In genomic region chr5:151101746-151102145, GRCh38 we compare ENCODE assay signal across 16 cellular contexts. TPM values are rescaled to one million over a fixed set of nuclear protein-coding genes. Genes with fewer than 3 reads are reported as not detected.
DNase-seq lines count a peak whose midpoint lies in the region; ATAC-seq and FAIRE-seq lines count a peak whose summit lies in the region.
"Had no signal": no experiment of that assay in that cellular context is flagged by ENCODE, and none has a peak within 500 bp of the region (broad histone marks: within the 10 kb centered on the region; RNA-seq: fewer than 3 reads in every experiment).

No MANE protein-coding gene starts in this region.

- WGBS in GM23248 (ENCODE audit: low coverage in 1 of 2, low lambda C conversion rate in 2 of 2, missing lambda C conversion rate in 2 of 2), 2 experiments, result 89 to 90% methylated on average over 4 of the region's 4 CpGs

- peaks cover 60% of the 10 kb centered on the region for H3F3A ChIP-seq in GM23248 (ENCODE audit: insufficient read depth)

- no peak for ATAC-seq in activated T-cell treated with anti-CD3 and anti-CD28 coated beads, Interleukin-2, amount 50 U/mL, for 72 hours (replicated peaks in 1 of 2)
- ATAC-seq in activated naive CD8-positive, alpha-beta T cell treated with anti-CD3 and anti-CD28 coated beads, Interleukin-2, amount 10 ng/mL, durations not matched to agents 7 days and 5 days (ENCODE audit: low read depth), result no peak
- no peak for ATAC-seq in memory B cell (ENCODE audit: low read depth)
- no peak for ATAC-seq in stimulated activated naive B cell treated with anti-CD40 and anti-IgM and Interleukin-4, amounts not matched to agents 10 μg/mL and 1 μg/mL and 100 μg/mL, for 72 hours (replicated peaks)
- ATAC-seq: activated naive CD4-positive, alpha-beta T cell treated with anti-CD3 and anti-CD28 coated beads, Interleukin-2, amount 50 U/mL, for 72 hours had no signal

- H3K4me2 ChIP-seq in GM23248 (ENCODE audit: unreplicated experiment), result no peak overlapping the region

- H3K4me3 Mint-ChIP-seq in activated T-cell treated with anti-CD3 and anti-CD28 coated beads, Interleukin-2, amount 50 U/mL, for 72 hours, result no peak overlapping the region
- no peak overlapping the region for H3K4me3 Mint-ChIP-seq in activated naive CD8-positive, alpha-beta T cell treated with anti-CD3 and anti-CD28 coated beads, Interleukin-2, amount 10 ng/mL, durations not matched to agents 7 days and 5 days
- no peak overlapping the region for H3K4me3 Mint-ChIP-seq in memory B cell
- H3K4me3 Mint-ChIP-seq in stimulated activated naive B cell treated with anti-CD40 and anti-IgM and Interleukin-4, amounts not matched to agents 10 μg/mL and 1 μg/mL and 100 μg/mL, for 72 hours, result peak overlapping the region in 1 of 2 donors; percentile 12

- no peaks in the 10 kb centered on the region for H3K9me3 Mint-ChIP-seq in activated T-cell treated with anti-CD3 and anti-CD28 coated beads, Interleukin-2, amount 50 U/mL, for 72 hours
- H3K9me3 Mint-ChIP-seq in activated naive CD8-positive, alpha-beta T cell treated with anti-CD3 and anti-CD28 coated beads, Interleukin-2, amount 10 ng/mL, durations not matched to agents 7 days and 5 days, result no peaks in the 10 kb centered on the region
- H3K9me3 Mint-ChIP-seq in memory B cell, result no peaks in the 10 kb centered on the region
- H3K9me3 Mint-ChIP-seq in stimulated activated naive B cell treated with anti-CD40 and anti-IgM and Interleukin-4, amounts not matched to agents 10 μg/mL and 1 μg/mL and 100 μg/mL, for 72 hours, result no peaks in the 10 kb centered on the region
- H3K9me3 Mint-ChIP-seq: activated naive CD4-positive, alpha-beta T cell treated with anti-CD3 and anti-CD28 coated beads, Interleukin-2, amount 50 U/mL, for 72 hours had no signal

- peaks cover 38% of the 10 kb centered on the region for H3K4me1 Mint-ChIP-seq in activated T-cell treated with anti-CD3 and anti-CD28 coated beads, Interleukin-2, amount 50 U/mL, for 72 hours (ENCODE audit: low read depth)
- peaks cover 47% of the 10 kb centered on the region for H3K4me1 Mint-ChIP-seq in activated naive CD8-positive, alpha-beta T cell treated with anti-CD3 and anti-CD28 coated beads, Interleukin-2, amount 10 ng/mL, durations not matched to agents 7 days and 5 days
- H3K4me1 Mint-ChIP-seq in memory B cell, result peaks cover 28% of the 10 kb centered on the region
- H3K4me1 Mint-ChIP-seq in stimulated activated naive B cell treated with anti-CD40 and anti-IgM and Interleukin-4, amounts not matched to agents 10 μg/mL and 1 μg/mL and 100 μg/mL, for 72 hours, result peaks cover 62 to 73% of the 10 kb centered on the region in 2 donors

- peaks cover 10 to 20% of the 10 kb centered on the region in 2 donors for H3K36me3 Mint-ChIP-seq in activated T-cell treated with anti-CD3 and anti-CD28 coated beads, Interleukin-2, amount 50 U/mL, for 72 hours (ENCODE audit: insufficient read depth in 2 of 2)
- peaks cover 55% of the 10 kb centered on the region for H3K36me3 Mint-ChIP-seq in activated naive CD8-positive, alpha-beta T cell treated with anti-CD3 and anti-CD28 coated beads, Interleukin-2, amount 10 ng/mL, durations not matched to agents 7 days and 5 days
- peaks cover 40% of the 10 kb centered on the region for H3K36me3 Mint-ChIP-seq in memory B cell
- H3K36me3 Mint-ChIP-seq in stimulated activated naive B cell treated with anti-CD40 and anti-IgM and Interleukin-4, amounts not matched to agents 10 μg/mL and 1 μg/mL and 100 μg/mL, for 72 hours, result peaks cover 67 to 74% of the 10 kb centered on the region in 2 donors

- in situ Hi-C loops in GM23248 (cut with MboI), result no loop called here

- POLR2A ChIA-PET in activated naive CD8-positive, alpha-beta T cell treated with anti-CD3 and anti-CD28 coated beads, Interleukin-2, amount 10 ng/mL, durations not matched to agents 7 days and 5 days (lab: Charles Lee), result no interaction called here

- H3K27me3 Mint-ChIP-seq in activated T-cell treated with anti-CD3 and anti-CD28 coated beads, Interleukin-2, amount 50 U/mL, for 72 hours (ENCODE audit: low read depth), result no peaks in the 10 kb centered on the region
- H3K27me3 Mint-ChIP-seq in activated naive CD8-positive, alpha-beta T cell treated with anti-CD3 and anti-CD28 coated beads, Interleukin-2, amount 10 ng/mL, durations not matched to agents 7 days and 5 days, result no peaks in the 10 kb centered on the region
- no peaks in the 10 kb centered on the region for H3K27me3 Mint-ChIP-seq in memory B cell
- H3K27me3 Mint-ChIP-seq in stimulated activated naive B cell treated with anti-CD40 and anti-IgM and Interleukin-4, amounts not matched to agents 10 μg/mL and 1 μg/mL and 100 μg/mL, for 72 hours, result no peaks in the 10 kb centered on the region

- H4K20me1 ChIP-seq in GM23248 (ENCODE audit: insufficient read depth), result no peaks in the 10 kb centered on the region

- no peak overlapping the region for H3K4me3 ChIP-seq in GM23248
- H3K4me3 ChIP-seq: SK-N-MC, testis had no signal

- peak overlapping the region; percentile 27 for H3K27ac Mint-ChIP-seq in activated T-cell treated with anti-CD3 and anti-CD28 coated beads, Interleukin-2, amount 50 U/mL, for 72 hours
- peak overlapping the region; percentile 64 for H3K27ac Mint-ChIP-seq in activated naive CD8-positive, alpha-beta T cell treated with anti-CD3 and anti-CD28 coated beads, Interleukin-2, amount 10 ng/mL, durations not matched to agents 7 days and 5 days
- peak overlapping the region; percentile 85 for H3K27ac Mint-ChIP-seq in memory B cell
- peak overlapping the region; percentile 89 for H3K27ac Mint-ChIP-seq in stimulated activated naive B cell treated with anti-CD40 and anti-IgM and Interleukin-4, amounts not matched to agents 10 μg/mL and 1 μg/mL and 100 μg/mL, for 72 hours

- peaks cover 32% of the 10 kb centered on the region; the same call in 1 of the 2 replicates for H3K36me3 ChIP-seq in GM23248 (ENCODE audit: low read depth)

- DNase-seq in activated T-cell treated with anti-CD3 and anti-CD28 coated beads, Interleukin-2, amount 50 U/mL, for 72 hours, result no peak
- DNase-seq in activated T-cell treated with anti-CD3 and anti-CD28 coated beads for 4 hours (no peak), memory B cell (ENCODE audit: low spot score in 2 of 2) (no peak), hypothalamus (lab: John Stamatoyannopoulos, UW) (no peak), GM23248 (no peak), urothelium cell line (ENCODE audit: low spot score) (no peak)
- DNase-seq in activated naive CD8-positive, alpha-beta T cell treated with anti-CD3 and anti-CD28 coated beads, Interleukin-2, amount 10 ng/mL, durations not matched to agents 7 days and 5 days, result no peak
- DNase-seq in stimulated activated naive B cell treated with anti-CD40 and anti-IgM and Interleukin-4, amounts not matched to agents 10 μg/mL and 1 μg/mL and 100 μg/mL, for 72 hours, result no peak
- DNase-seq: cerebellar nuclear complex, midbrain, NCI-H1436 treated with DMSO at 0.1 percent for 48 hours, NCI-H446, testis had no signal

- no peaks in the 10 kb centered on the region for H3K9me3 ChIP-seq in GM23248 (ENCODE audit: low read depth)
- H3K9me3 ChIP-seq: testis had no signal

- no peaks in the 10 kb centered on the region for H3K79me2 ChIP-seq in GM23248 (ENCODE audit: insufficient read depth)

- H3K9me2 ChIP-seq in GM23248 (ENCODE audit: insufficient read depth), result no peaks in the 10 kb centered on the region

- H3K4me1 ChIP-seq in GM23248 (ENCODE audit: insufficient read depth), result peaks cover 9% of the 10 kb centered on the region; the same call in 1 of the 2 replicates

- H3K27me3 ChIP-seq in GM23248 (replicated peaks; ENCODE audit: insufficient read depth), result no peaks in the 10 kb centered on the region
- H3K27me3 ChIP-seq: testis had no signal

- no peak overlapping the region for H3K27ac ChIP-seq in GM23248
- H3K27ac ChIP-seq: SK-N-MC had no signal

- FAIRE-seq in urothelium cell line (lab: Jason Lieb, UNC), result no peak
- FAIRE-seq: GM12892 had no signal

- H2AFZ ChIP-seq in GM23248, result no peak overlapping the region

- no peak overlapping the region for H3K9ac ChIP-seq in GM23248

RNA-seq across cellular contexts. Expression of gene TNIP1, which starts 20.9 kb away (rescaled TPM):
- 100 to 1,000 TPM; 358 to 420 TPM for total RNA-seq in activated T-cell treated with anti-CD3 and anti-CD28 coated beads, Interleukin-2, amount 50 U/mL, for 72 hours
- total RNA-seq in activated naive CD8-positive, alpha-beta T cell treated with anti-CD3 and anti-CD28 coated beads, Interleukin-2, amount 10 ng/mL, durations not matched to agents 7 days and 5 days, result 100 to 1,000 TPM; 172 to 176 TPM
- total RNA-seq in GM23248 (2014; rRNA removed; shearing (Covaris generic)), result 88.8 and 92.1 TPM in 2 replicates
- polyA plus RNA-seq in GM23248 (2016; fragmentation: Nextera tagmentation; extraction: Ambion mirVana), result 43.1 and 43.2 TPM in 2 replicates

RNA-seq across cellular contexts. Expression of gene ANXA6, which starts 55.8 kb away (rescaled TPM):
- 100 to 1,000 TPM; 127 to 171 TPM for total RNA-seq in activated T-cell treated with anti-CD3 and anti-CD28 coated beads, Interleukin-2, amount 50 U/mL, for 72 hours
- total RNA-seq in activated naive CD8-positive, alpha-beta T cell treated with anti-CD3 and anti-CD28 coated beads, Interleukin-2, amount 10 ng/mL, durations not matched to agents 7 days and 5 days, result 100 to 1,000 TPM; 518 to 538 TPM
- total RNA-seq in GM23248 (2014; rRNA removed; shearing (Covaris generic)), result 384 and 409 TPM in 2 replicates
- polyA plus RNA-seq in GM23248 (2016; fragmentation: Nextera tagmentation; extraction: Ambion mirVana), result 183 and 190 TPM in 2 replicates

Comparison
In these comparisons a context has a peak if more than half of its experiments do, and no peak if none do; other contexts are left out.
1. H3K27ac Mint-ChIP-seq: peak in every context shown above with its lines; median percentile 89 in stimulated activated naive B cell treated with anti-CD40 and anti-IgM and Interleukin-4, amounts not matched to agents 10 μg/mL and 1 μg/mL and 100 μg/mL, for 72 hours; 85 in memory B cell; 64 in activated naive CD8-positive, alpha-beta T cell treated with anti-CD3 and anti-CD28 coated beads, Interleukin-2, amount 10 ng/mL, durations not matched to agents 7 days and 5 days; 27 in activated T-cell treated with anti-CD3 and anti-CD28 coated beads, Interleukin-2, amount 50 U/mL, for 72 hours.